In genomic region chr14:23141706-23142467, GRCh38 we compare ENCODE assay signal across 9 cellular contexts. TPM values are rescaled to one million over a fixed set of nuclear protein-coding genes. Genes with fewer than 3 reads are reported as not detected.
DNase-seq lines count a peak whose midpoint lies in the region; TF ChIP-seq lines count a peak whose summit lies in the region.
"Had no signal": no experiment of that assay in that cellular context is flagged by ENCODE, and none has a peak within 500 bp of the region (broad histone marks: within the 10 kb centered on the region; RNA-seq: fewer than 3 reads in every experiment).

No MANE protein-coding gene starts in this region.

- no peak for TF ChIP-seq CTCF in testis (IDR thresholded peaks at IDR 0.05)

- no peaks in the 10 kb centered on the region for H3K27me3 ChIP-seq in testis

- peak overlapping the region in 1 of 2 donors; percentile 5 for H3K27ac ChIP-seq in testis
- H3K27ac ChIP-seq: 22Rv1 had no signal

- DNase-seq in NCI-H1417 (lab: John Stamatoyannopoulos, UW) (peak in 2 of 3 experiments; percentile 45 to 68), NCI-H1417 treated with DMSO at 0.1 percent for 48 hours (lab: John Stamatoyannopoulos, UW) (no peak), astrocyte of the hippocampus (ENCODE audit: low read depth, low spot score) (peak; percentile 91), hepatic stellate cell (ENCODE audit: low spot score) (peak; percentile 31), testis (peak; percentile 72), T-helper 2 cell (no peak), SW480 (ENCODE audit: low spot score) (no peak)
- no peak for DNase-seq in stimulated activated CD4-positive, alpha-beta T cell treated with anti-CD3 and anti-CD28 coated beads, Interleukin-15, amount 100 ng/mL, for 24 hours

- no peak overlapping the region for H3K4me3 ChIP-seq in testis

- TF ChIP-seq POLR2A in testis (IDR thresholded peaks at IDR 0.05): no peak

- WGBS in testis, 2 donors: 63 to 69% methylated on average over 7 of the region's 7 CpGs

- H3K4me1 ChIP-seq in testis: peaks cover 7% of the 10 kb centered on the region

- no peaks in the 10 kb centered on the region for H3K36me3 ChIP-seq in testis (ENCODE audit: low read depth, missing control alignments)

- intact Hi-C loops in testis (cut with DNase I; ENCODE audit: low total_unique reads): no loop called here

- H3K9me3 ChIP-seq in testis: no peaks in the 10 kb centered on the region

RNA-seq across cellular contexts. Expression of gene CEBPE, which starts 22.8 kb away (rescaled TPM):
- under 1 TPM; 0.19 to 0.24 TPM for total RNA-seq in testis
- not detected for polyA plus RNA-seq in testis (ENCODE audit: insufficient read depth, low read depth, low replicate concordance)

RNA-seq across cellular contexts. Expression of gene CIROP, which starts 37.1 kb away (rescaled TPM):
- total RNA-seq in testis: not detected
- not detected for polyA plus RNA-seq in testis (ENCODE audit: insufficient read depth, low read depth, low replicate concordance)

RNA-seq across cellular contexts. Expression of gene SLC7A8, which starts 41.6 kb away (rescaled TPM):
- 10 to 100 TPM; 78.2 to 94.2 TPM for total RNA-seq in testis
- 73.5 TPM for polyA plus RNA-seq in testis (ENCODE audit: insufficient read depth, low read depth, low replicate concordance)

RNA-seq across cellular contexts. Expression of gene C14orf119, which starts 46.6 kb away (rescaled TPM):
- total RNA-seq in testis: 10 to 100 TPM; 17.7 to 26.9 TPM
- 60.8 TPM for polyA plus RNA-seq in testis (ENCODE audit: insufficient read depth, low read depth, low replicate concordance)

RNA-seq across cellular contexts. Expression of gene ACIN1, which starts 47.0 kb away (rescaled TPM):
- total RNA-seq in testis: 100 to 1,000 TPM; 209 to 216 TPM
- 151 TPM for polyA plus RNA-seq in testis (ENCODE audit: insufficient read depth, low read depth, low replicate concordance)

Comparison
In these comparisons a context has a peak if more than half of its experiments do, and no peak if none do; other contexts are left out.
1. DNase-seq: peak in NCI-H1417 (2 of 3), astrocyte of the hippocampus (single experiment), hepatic stellate cell (single experiment) and testis (single experiment); none in NCI-H1417 treated with DMSO at 0.1 percent for 48 hours (single experiment), T-helper 2 cell (0 of 5), SW480 (single experiment) and stimulated activated CD4-positive, alpha-beta T cell treated with anti-CD3 and anti-CD28 coated beads, Interleukin-15, amount 100 ng/mL, for 24 hours (single experiment).